Comparison of ENCODE assay signal across 10 cellular contexts in the genomic region with DNA sequence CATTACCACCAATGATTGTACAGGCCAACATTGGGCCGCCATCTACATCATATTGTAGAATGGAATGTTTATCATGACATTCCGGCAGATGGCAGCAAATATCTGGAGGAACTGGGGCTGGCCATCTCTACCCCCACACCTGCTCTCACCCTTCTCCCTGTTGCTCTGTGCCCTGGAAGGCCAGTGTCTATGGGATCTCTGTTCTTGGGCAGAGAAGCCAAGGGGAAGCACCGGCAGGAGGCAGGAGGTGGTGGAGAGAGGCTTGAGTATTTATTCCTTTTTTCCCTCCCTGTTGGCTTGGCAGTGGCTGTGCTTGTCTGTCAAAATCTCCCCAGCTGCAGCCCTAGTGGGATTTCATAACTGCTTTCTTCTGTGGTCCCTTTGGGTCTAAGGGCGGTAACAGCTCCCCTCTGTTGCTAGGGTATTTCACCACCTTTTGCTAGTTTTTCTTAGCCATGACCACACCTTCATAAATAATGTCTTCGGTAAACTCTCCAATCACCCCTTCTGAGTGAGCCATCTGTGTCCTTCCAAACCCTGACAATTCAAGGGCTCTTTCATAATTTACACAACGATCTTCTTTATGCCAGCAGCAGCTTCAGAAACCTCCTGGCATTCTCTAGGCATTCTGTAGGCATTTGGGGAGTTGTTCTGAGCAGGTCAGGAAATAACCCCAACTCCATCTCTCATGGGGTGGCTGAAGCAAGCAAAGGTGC.
A peak's percentile ranks its signal among the peaks of the same experiment; 100 is the strongest.
DNase-seq lines count a peak whose midpoint lies in the region; ATAC-seq and TF ChIP-seq lines count a peak whose summit lies in the region.
"Had no signal": no experiment of that assay in that cellular context is flagged by ENCODE, and none has a peak within 500 bp of the region (broad histone marks: within the 10 kb centered on the region; RNA-seq: fewer than 3 reads in every experiment).

No MANE protein-coding gene starts in this region.

- H3K36me3 Mint-ChIP-seq in chondrocyte (ENCODE audit: low read depth), result no peaks in the 10 kb centered on the region
- H3K36me3 Mint-ChIP-seq: stimulated activated effector memory CD8-positive, alpha-beta T cell treated with anti-CD3 and anti-CD28 coated beads, Interleukin-12 subunit alpha, Interleukin-12 subunit beta, amount 100 ng/mL, for 72 hours had no signal

- H3K27ac ChIP-seq in substantia nigra (ENCODE audit: low read depth, low read length, poor library complexity, severe bottlenecking) (peak overlapping the region; percentile 60), tibial artery (no peak overlapping the region)
- no peak overlapping the region for H3K27ac ChIP-seq in effector memory CD4-positive, alpha-beta T cell (ENCODE audit: insufficient read depth, low read length, poor library complexity, severe bottlenecking)

- DNase-seq in NCI-H524 (lab: John Stamatoyannopoulos, UW), result peak; percentile 13 to 56
- no peak for DNase-seq in NCI-H524 treated with DMSO at 0.1 percent for 48 hours (lab: John Stamatoyannopoulos, UW)
- peak; percentile 74 for DNase-seq in NCI-H1694 treated with DMSO at 0.1 percent for 48 hours (lab: John Stamatoyannopoulos, UW)
- no peak for DNase-seq in chondrocyte (ENCODE audit: low spot score)
- DNase-seq in substantia nigra (lab: John Stamatoyannopoulos, UW), result peak in 20 of 49 donors; percentile 2 to 50 (median 18)
- DNase-seq in tibial artery, result no peak
- no peak for DNase-seq in effector memory CD4-positive, alpha-beta T cell
- DNase-seq: activated B cell treated with CpG ODN at 0.5 μM for 24 hours had no signal

- ATAC-seq in GM18907 (IDR thresholded peaks at IDR 0.05; ENCODE audit: unreplicated experiment), result no peak

- H3K27me3 Mint-ChIP-seq in chondrocyte (ENCODE audit: low read depth), result peaks cover 47% of the 10 kb centered on the region

- H3K4me1 ChIP-seq in tibial artery, result no peaks in the 10 kb centered on the region
- H3K4me1 ChIP-seq in effector memory CD4-positive, alpha-beta T cell (ENCODE audit: control insufficient read depth, insufficient read depth, low read length, poor library complexity, severe bottlenecking), result no peaks in the 10 kb centered on the region

- no peak overlapping the region for H3K4me3 ChIP-seq in tibial artery
- H3K4me3 ChIP-seq in effector memory CD4-positive, alpha-beta T cell (ENCODE audit: insufficient read depth, low read depth, low read length, poor library complexity, severe bottlenecking), result no peak overlapping the region

- H3K4me3 Mint-ChIP-seq in chondrocyte (ENCODE audit: unreplicated experiment), result no peak overlapping the region
- H3K4me3 Mint-ChIP-seq: activated B cell treated with CpG ODN at 0.5 μM for 24 hours; stimulated activated effector memory CD8-positive, alpha-beta T cell treated with anti-CD3 and anti-CD28 coated beads, Interleukin-12 subunit alpha, Interleukin-12 subunit beta, amount 100 ng/mL, for 72 hours had no signal

- peaks cover 3% of the 10 kb centered on the region for H3K9me3 Mint-ChIP-seq in chondrocyte (ENCODE audit: low read depth)
- H3K9me3 Mint-ChIP-seq: activated B cell treated with CpG ODN at 0.5 μM for 24 hours had no signal

- H3K4me1 Mint-ChIP-seq in chondrocyte (ENCODE audit: low read depth), result peaks cover 12% of the 10 kb centered on the region
- H3K4me1 Mint-ChIP-seq: activated B cell treated with CpG ODN at 0.5 μM for 24 hours had no signal

- peaks cover 0 to 10% of the 10 kb centered on the region in 2 donors for H3K27me3 ChIP-seq in tibial artery
- no peaks in the 10 kb centered on the region for H3K27me3 ChIP-seq in effector memory CD4-positive, alpha-beta T cell (replicated peaks; ENCODE audit: control insufficient read depth, insufficient read depth, low read length, poor library complexity, severe bottlenecking)

- no peaks in the 10 kb centered on the region for H3K36me3 ChIP-seq in tibial artery
- no peaks in the 10 kb centered on the region for H3K36me3 ChIP-seq in effector memory CD4-positive, alpha-beta T cell (ENCODE audit: control insufficient read depth, insufficient read depth, low read length)

- TF ChIP-seq CTCF in chondrocyte (IDR thresholded peaks at IDR 0.05) (peak; percentile 23), tibial artery (IDR thresholded peaks at IDR 0.05) (no peak)

- intact Hi-C loops in tibial artery (cut with DNase I; ENCODE audit: low total_unique reads), result no loop called here

- H3K9me3 ChIP-seq in tibial artery, result peaks cover 0 to 7% (median 0%) of the 10 kb centered on the region in 3 donors
- H3K9me3 ChIP-seq in effector memory CD4-positive, alpha-beta T cell (ENCODE audit: control insufficient read depth, low read length), result no peaks in the 10 kb centered on the region

- no peak overlapping the region for H3K27ac Mint-ChIP-seq in chondrocyte (ENCODE audit: unreplicated experiment)
- H3K27ac Mint-ChIP-seq: activated B cell treated with CpG ODN at 0.5 μM for 24 hours; stimulated activated effector memory CD8-positive, alpha-beta T cell treated with anti-CD3 and anti-CD28 coated beads, Interleukin-12 subunit alpha, Interleukin-12 subunit beta, amount 100 ng/mL, for 72 hours had no signal

Comparison
In these comparisons a context has a peak if more than half of its experiments do, and no peak if none do; other contexts are left out.
1. DNase-seq: peak in NCI-H524 (2 of 2) and NCI-H1694 treated with DMSO at 0.1 percent for 48 hours (single experiment); none in NCI-H524 treated with DMSO at 0.1 percent for 48 hours (single experiment), chondrocyte (single experiment), tibial artery (0 of 2) and effector memory CD4-positive, alpha-beta T cell (0 of 3).